21 cellular contexts compared by ENCODE assay signal in the genomic region with DNA sequence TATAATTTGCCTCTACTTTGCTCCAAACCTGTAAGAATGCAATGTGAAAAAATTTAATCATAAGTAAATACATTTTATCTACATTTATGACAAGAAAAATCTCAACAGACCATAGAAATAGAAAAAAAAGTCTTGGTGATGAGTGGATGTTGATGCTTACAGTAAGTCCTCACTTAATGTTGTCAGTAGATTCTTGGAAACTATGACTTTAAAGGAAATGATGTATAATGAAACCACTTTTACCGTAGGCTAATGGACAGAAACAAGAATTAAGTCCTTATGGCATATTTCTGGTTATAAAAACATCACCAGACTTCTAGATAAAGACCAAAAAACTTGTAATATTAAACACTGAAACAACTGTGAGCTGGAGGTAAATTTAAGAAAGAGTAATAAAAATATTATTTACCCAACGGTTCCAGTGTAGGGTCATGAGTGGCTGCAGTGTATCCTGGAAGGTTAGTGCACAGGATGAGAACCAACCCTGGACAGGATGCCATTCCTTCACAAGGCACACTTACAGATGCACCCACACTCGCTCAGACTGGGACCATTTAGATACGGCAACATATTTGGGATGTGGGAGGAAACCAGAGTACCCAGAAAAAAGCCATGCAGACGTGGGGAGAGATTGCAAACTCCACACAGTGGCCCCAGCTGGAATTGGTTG.
DNase-seq lines count a peak whose midpoint lies in the region; ATAC-seq, FAIRE-seq and TF ChIP-seq lines count a peak whose summit lies in the region.
"Had no signal": no experiment of that assay in that cellular context is flagged by ENCODE, and none has a peak within 500 bp of the region (broad histone marks: within the 10 kb centered on the region; RNA-seq: fewer than 3 reads in every experiment).

No MANE protein-coding gene starts in this region.

- CTCF ChIA-PET in activated naive CD4-positive, alpha-beta T cell treated with anti-CD3 and anti-CD28 coated beads for 36 hours (lab: Charles Lee) = interaction anchor here (0.6 to 1.2 kb wide), 2 partner anchors 10 to 145 kb away, joined by 3 read pairs; no protein-coding TSS in a partner anchor
- CTCF ChIA-PET in activated B cell treated with CpG ODN at 0.5 μM for 24 hours (lab: Charles Lee) = no interaction called here

- TF ChIP-seq POLR2A in right lobe of liver (IDR thresholded peaks at IDR 0.05) = no peak

- H3K4me3 Mint-ChIP-seq in activated naive CD4-positive, alpha-beta T cell treated with anti-CD3 and anti-CD28 coated beads for 36 hours = no peak overlapping the region
- H3K4me3 Mint-ChIP-seq in activated B cell treated with CpG ODN at 0.5 μM for 24 hours = no peak overlapping the region
- H3K4me3 Mint-ChIP-seq in activated naive CD8-positive, alpha-beta T cell treated with anti-CD3 and anti-CD28 coated beads, Interleukin-2, amount 50 U/mL, for 24 hours = peak overlapping the region; percentile 25

- H3K27me3 Mint-ChIP-seq in activated naive CD4-positive, alpha-beta T cell treated with anti-CD3 and anti-CD28 coated beads for 36 hours (ENCODE audit: low read depth) = no peaks in the 10 kb centered on the region
- no peaks in the 10 kb centered on the region for H3K27me3 Mint-ChIP-seq in activated B cell treated with CpG ODN at 0.5 μM for 24 hours
- H3K27me3 Mint-ChIP-seq in activated naive CD8-positive, alpha-beta T cell treated with anti-CD3 and anti-CD28 coated beads, Interleukin-2, amount 50 U/mL, for 24 hours = no peaks in the 10 kb centered on the region

- H3K36me3 ChIP-seq in right lobe of liver = no peaks in the 10 kb centered on the region
- H3K36me3 ChIP-seq: colonic mucosa, prostate gland had no signal

- H3K27ac ChIP-seq in right lobe of liver = no peak overlapping the region
- H3K27ac ChIP-seq: BLaER1, colonic mucosa, prostate gland, SJCRH30 had no signal

- H3K27ac Mint-ChIP-seq in activated naive CD4-positive, alpha-beta T cell treated with anti-CD3 and anti-CD28 coated beads for 36 hours = peak overlapping the region; percentile 82
- no peak overlapping the region for H3K27ac Mint-ChIP-seq in activated B cell treated with CpG ODN at 0.5 μM for 24 hours
- H3K27ac Mint-ChIP-seq in activated naive CD8-positive, alpha-beta T cell treated with anti-CD3 and anti-CD28 coated beads, Interleukin-2, amount 50 U/mL, for 24 hours = peak overlapping the region; percentile 48

- no peaks in the 10 kb centered on the region for H3K4me1 ChIP-seq in right lobe of liver
- H3K4me1 ChIP-seq: BLaER1, colonic mucosa, prostate gland, SJCRH30 had no signal

- WGBS in right lobe of liver (ENCODE audit: insufficient coverage, low coverage, low lambda C conversion rate, missing lambda C conversion rate) = 80% methylated on average over 4 of the region's 5 CpGs

- peak; percentile 44 for FAIRE-seq in urothelium cell line (lab: Jason Lieb, UNC)
- FAIRE-seq: bronchial epithelial cell, D721Med had no signal

- H3K27me3 ChIP-seq in right lobe of liver = no peaks in the 10 kb centered on the region
- H3K27me3 ChIP-seq: BLaER1, colonic mucosa, SJCRH30 had no signal

- peaks cover 1% of the 10 kb centered on the region for H3K9me3 Mint-ChIP-seq in activated naive CD4-positive, alpha-beta T cell treated with anti-CD3 and anti-CD28 coated beads for 36 hours
- no peaks in the 10 kb centered on the region for H3K9me3 Mint-ChIP-seq in activated B cell treated with CpG ODN at 0.5 μM for 24 hours
- H3K9me3 Mint-ChIP-seq in activated naive CD8-positive, alpha-beta T cell treated with anti-CD3 and anti-CD28 coated beads, Interleukin-2, amount 50 U/mL, for 24 hours = peaks cover 10% of the 10 kb centered on the region

- TF ChIP-seq CTCF in activated B cell treated with CpG ODN at 0.5 μM for 24 hours (IDR thresholded peaks at IDR 0.05) (no peak), right lobe of liver (IDR thresholded peaks at IDR 0.05) (no peak)

- DNase-seq in activated naive CD4-positive, alpha-beta T cell treated with anti-CD3 and anti-CD28 coated beads for 36 hours = no peak
- DNase-seq in activated naive CD4-positive, alpha-beta T cell treated with anti-CD3 and anti-CD28 coated beads, Interleukin-2, amount 50 U/mL, for 16 hours = no peak
- DNase-seq in activated B cell treated with CpG ODN at 0.5 μM for 24 hours (no peak), urothelium cell line (ENCODE audit: low spot score) (no peak), NCI-H1930 (lab: John Stamatoyannopoulos, UW) (no peak), right lobe of liver (no peak)
- DNase-seq in activated naive CD8-positive, alpha-beta T cell treated with anti-CD3 and anti-CD28 coated beads, Interleukin-2, amount 50 U/mL, for 24 hours = no peak
- DNase-seq: amygdala; colonic mucosa; effector memory CD4-positive, alpha-beta T cell; foreskin melanocyte; HCEC 1CT; NCI-H1092; NCI-H187 treated with DMSO at 0.1 percent for 48 hours; NCI-H526; SJCRH30; substantia nigra had no signal

- peaks cover 16% of the 10 kb centered on the region for H3K36me3 Mint-ChIP-seq in activated naive CD4-positive, alpha-beta T cell treated with anti-CD3 and anti-CD28 coated beads for 36 hours (ENCODE audit: low read depth)
- H3K36me3 Mint-ChIP-seq in activated B cell treated with CpG ODN at 0.5 μM for 24 hours (ENCODE audit: low read depth) = peaks cover 33% of the 10 kb centered on the region
- H3K36me3 Mint-ChIP-seq in activated naive CD8-positive, alpha-beta T cell treated with anti-CD3 and anti-CD28 coated beads, Interleukin-2, amount 50 U/mL, for 24 hours (ENCODE audit: low read depth) = peaks cover 16% of the 10 kb centered on the region

- intact Hi-C loops in activated naive CD4-positive, alpha-beta T cell treated with anti-CD3 and anti-CD28 coated beads for 36 hours (cut with micrococcal nuclease) = loop anchor here (1.0 to 2.0 kb wide), 4 partner anchors 76 to 863 kb away; partner anchors contain the start of genes C1GALT1 and GLCCI1
- intact Hi-C loops in activated B cell treated with CpG ODN at 0.5 μM for 24 hours (cut with micrococcal nuclease) = loop anchor here (2.0 kb wide), 1 partner anchor 70 kb away; no protein-coding TSS in a partner anchor
- intact Hi-C loops in right lobe of liver (cut with DNase I) = no loop called here

- peaks cover 75% of the 10 kb centered on the region for H3K4me1 Mint-ChIP-seq in activated naive CD4-positive, alpha-beta T cell treated with anti-CD3 and anti-CD28 coated beads for 36 hours (ENCODE audit: low read depth)
- peaks cover 37% of the 10 kb centered on the region for H3K4me1 Mint-ChIP-seq in activated B cell treated with CpG ODN at 0.5 μM for 24 hours
- peaks cover 63% of the 10 kb centered on the region for H3K4me1 Mint-ChIP-seq in activated naive CD8-positive, alpha-beta T cell treated with anti-CD3 and anti-CD28 coated beads, Interleukin-2, amount 50 U/mL, for 24 hours

- H3K4me3 ChIP-seq in right lobe of liver = no peak overlapping the region
- H3K4me3 ChIP-seq: BLaER1, colonic mucosa, prostate gland, SJCRH30 had no signal

- peak; percentile 14 for ATAC-seq in activated B cell treated with CpG ODN at 0.5 μM for 24 hours (ENCODE audit: low read depth)
- ATAC-seq in activated naive CD8-positive, alpha-beta T cell treated with anti-CD3 and anti-CD28 coated beads, Interleukin-2, amount 50 U/mL, for 24 hours = peak; percentile 76
- no peak for ATAC-seq in right lobe of liver

- POLR2A ChIA-PET in activated B cell treated with CpG ODN at 0.5 μM for 24 hours (lab: Charles Lee) = no interaction called here

- no peaks in the 10 kb centered on the region for H3K9me3 ChIP-seq in right lobe of liver
- H3K9me3 ChIP-seq: BLaER1, colonic mucosa, prostate gland, SJCRH30 had no signal

Comparison
In these comparisons a context has a peak if more than half of its experiments do, and no peak if none do; other contexts are left out.
1. ATAC-seq: peak in activated B cell treated with CpG ODN at 0.5 μM for 24 hours (single experiment) and activated naive CD8-positive, alpha-beta T cell treated with anti-CD3 and anti-CD28 coated beads, Interleukin-2, amount 50 U/mL, for 24 hours (single experiment); none in right lobe of liver (0 of 4).
2. intact Hi-C loops: an anchor here in activated naive CD4-positive, alpha-beta T cell treated with anti-CD3 and anti-CD28 coated beads for 36 hours (1.0 to 2.0 kb wide) and activated B cell treated with CpG ODN at 0.5 μM for 24 hours (2.0 kb wide); none called in right lobe of liver.